8 cellular contexts compared by ENCODE assay signal in genomic region chr2:196239622-196240587, GRCh38.
DNase-seq lines count a peak whose midpoint lies in the region; ATAC-seq and TF ChIP-seq lines count a peak whose summit lies in the region.

No MANE protein-coding gene starts in this region.

- intact Hi-C loops in left ventricle myocardium superior (cut with micrococcal nuclease) = no loop called here

- peak; percentile 44 for TF ChIP-seq POLR2A in Raji (IDR thresholded peaks at IDR 0.05; ENCODE audit: insufficient read depth, low read depth, low read length)

- DNase-seq in activated gamma-delta T cell treated with anti-CD3 and anti-CD28 coated beads, Interleukin-2, amount 50 U/mL, for 16 hours (ENCODE audit: low read depth) = peak; percentile 61
- peak; percentile 55 for DNase-seq in left ventricle myocardium superior
- peak; percentile 57 to 59 for DNase-seq in stimulated activated CD4-positive, alpha-beta T cell treated with anti-CD3 and anti-CD28 coated beads, Interleukin-2, amount 100 ng/mL, for 48 hours
- DNase-seq in NCI-H1694 treated with DMSO at 0.1 percent for 48 hours (lab: John Stamatoyannopoulos, UW) = no peak
- DNase-seq in NCI-H146 treated with DMSO at 0.1 percent for 48 hours (lab: John Stamatoyannopoulos, UW; ENCODE audit: unreplicated experiment) = no peak

- ATAC-seq in GM19035 (IDR thresholded peaks at IDR 0.05; ENCODE audit: unreplicated experiment) (peak; percentile 71), HG03097 (IDR thresholded peaks at IDR 0.05; ENCODE audit: low FRiP score, unreplicated experiment) (peak; percentile 75), left ventricle myocardium superior (peak; percentile 84)

Comparison
In these comparisons a context has a peak if more than half of its experiments do, and no peak if none do; other contexts are left out.
1. DNase-seq: peak in activated gamma-delta T cell treated with anti-CD3 and anti-CD28 coated beads, Interleukin-2, amount 50 U/mL, for 16 hours (single experiment), left ventricle myocardium superior (single experiment) and stimulated activated CD4-positive, alpha-beta T cell treated with anti-CD3 and anti-CD28 coated beads, Interleukin-2, amount 100 ng/mL, for 48 hours (2 of 2); none in NCI-H1694 treated with DMSO at 0.1 percent for 48 hours (single experiment) and NCI-H146 treated with DMSO at 0.1 percent for 48 hours (single experiment).
2. Peak in every context shown above with its lines, with median percentiles within 50 percentile points of each other: ATAC-seq.